ENCODE assay signal across 8 cellular contexts in the genomic region with DNA sequence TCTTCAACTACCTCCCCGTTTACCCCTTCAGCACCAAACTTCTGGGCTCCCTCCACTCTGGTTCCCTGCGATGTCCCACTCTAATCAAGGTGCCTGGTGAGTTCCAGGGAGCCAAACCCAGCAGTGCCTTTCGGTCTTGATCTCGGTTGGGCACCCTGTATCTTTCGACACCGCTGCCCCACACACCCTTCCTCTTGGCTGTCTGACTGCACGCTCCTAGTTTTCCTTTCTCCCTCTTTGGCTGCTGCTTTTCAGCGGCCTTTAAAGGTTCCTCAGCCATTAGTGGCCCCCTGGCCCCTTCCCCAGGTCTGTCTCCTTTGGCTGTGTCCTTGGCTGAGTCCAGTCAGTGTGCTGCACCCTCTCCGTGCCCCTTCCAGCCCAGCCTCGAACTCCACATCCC. TPM values are rescaled to one million over a fixed set of nuclear protein-coding genes. Genes with fewer than 3 reads are reported as not detected.
DNase-seq lines count a peak whose midpoint lies in the region; ATAC-seq and TF ChIP-seq lines count a peak whose summit lies in the region.

No MANE protein-coding gene starts in this region.

- H3K4me1 ChIP-seq in CD4-positive, alpha-beta memory T cell (ENCODE audit: insufficient read depth, low read length) = peaks cover 27% of the 10 kb centered on the region
- peaks cover 3% of the 10 kb centered on the region for H3K4me1 ChIP-seq in fibroblast of lung (ENCODE audit: control insufficient read depth, extremely low read depth, insufficient read depth, low read length)
- H3K4me1 ChIP-seq in psoas muscle = peaks cover 19% of the 10 kb centered on the region

- no peaks in the 10 kb centered on the region for H3K27me3 ChIP-seq in CD4-positive, alpha-beta memory T cell (ENCODE audit: insufficient read depth, low read length)
- H3K27me3 ChIP-seq in WERI-Rb-1 (ENCODE audit: insufficient read depth, low read depth, severe bottlenecking) = no peaks in the 10 kb centered on the region
- H3K27me3 ChIP-seq in fibroblast of lung (ENCODE audit: control insufficient read depth, insufficient read depth, low read length) = no peaks in the 10 kb centered on the region
- no peaks in the 10 kb centered on the region for H3K27me3 ChIP-seq in psoas muscle (ENCODE audit: insufficient read depth in 3 of 3, low read length in 2 of 3)

- H3K4me3 ChIP-seq in CD4-positive, alpha-beta memory T cell (ENCODE audit: low read length in 2 of 2) = no peak overlapping the region
- H3K4me3 ChIP-seq in WERI-Rb-1 (ENCODE audit: low read depth, low read length) (peak overlapping the region; percentile 68; the same call in 1 of the 2 replicates), fibroblast of lung (replicated peaks in 1 of 4; ENCODE audit: control extremely low read depth in 1 of 4, insufficient read depth in 1 of 4, low read depth in 3 of 4, low read length in 4 of 4) (peak overlapping the region in 2 of 4 experiments; percentile 58 to 68), psoas muscle (peak overlapping the region; percentile 87)

- H3K9me3 ChIP-seq in CD4-positive, alpha-beta memory T cell (ENCODE audit: control insufficient read depth in 1 of 2, low read length in 2 of 2) = no peaks in the 10 kb centered on the region
- H3K9me3 ChIP-seq in WERI-Rb-1 (ENCODE audit: severe bottlenecking) (no peaks in the 10 kb centered on the region), fibroblast of lung (ENCODE audit: control insufficient read depth, insufficient read depth, low read depth, low read length) (no peaks in the 10 kb centered on the region), psoas muscle (no peaks in the 10 kb centered on the region)

- H3K9ac ChIP-seq in fibroblast of lung (ENCODE audit: insufficient read depth, low read length) = no peak overlapping the region

- 43 to 62% (median 52%) methylated on average over 10 of the region's 10 CpGs for WGBS in psoas muscle, 3 donors

- no peak overlapping the region for H2AFZ ChIP-seq in fibroblast of lung (ENCODE audit: low read length)

- DNase-seq in CD4-positive, alpha-beta memory T cell = no peak
- DNase-seq in WERI-Rb-1 (no peak), fibroblast of lung (ENCODE audit: low read depth in 2 of 2) (no peak), psoas muscle (no peak)
- DNase-seq in stimulated activated naive CD4-positive, alpha-beta T cell (lab: John Stamatoyannopoulos, UW) = no peak
- DNase-seq in stimulated activated CD4-positive, alpha-beta T cell treated with anti-CD3 and anti-CD28 coated beads, Interleukin-12 subunit alpha, Interleukin-12 subunit beta, amount 100 ng/mL, for 4 hours = no peak

- CTCF ChIA-PET in CD4-positive, alpha-beta memory T cell (lab: Charles Lee; ENCODE audit: partially characterized antibody) = no interaction called here

- POLR2A ChIA-PET in CD4-positive, alpha-beta memory T cell (lab: Charles Lee; ENCODE audit: partially characterized antibody) = interaction anchor here (4.1 kb wide), 1 partner anchor 18 kb away, joined by 60 read pairs; the partner anchor contains the start of genes ARPC4 and TADA3

- no peak for ATAC-seq in psoas muscle
- ATAC-seq in HG03039 (IDR thresholded peaks at IDR 0.05; ENCODE audit: unreplicated experiment) = no peak
- ATAC-seq in HG03139 (IDR thresholded peaks at IDR 0.05; ENCODE audit: unreplicated experiment) = no peak

- no peaks in the 10 kb centered on the region for H3K36me3 ChIP-seq in CD4-positive, alpha-beta memory T cell (ENCODE audit: insufficient read depth, low read length)
- peaks cover 3% of the 10 kb centered on the region for H3K36me3 ChIP-seq in WERI-Rb-1
- peaks cover 7% of the 10 kb centered on the region for H3K36me3 ChIP-seq in fibroblast of lung (ENCODE audit: control insufficient read depth, insufficient read depth, low read length)
- H3K36me3 ChIP-seq in psoas muscle (ENCODE audit: insufficient read depth in 1 of 2, low read depth in 1 of 2) = peaks cover 0 to 20% of the 10 kb centered on the region in 2 donors

- TF ChIP-seq CTCF in WERI-Rb-1 (IDR thresholded peaks at IDR 0.05; ENCODE audit: low read depth, low read length) (no peak), fibroblast of lung (conservative IDR thresholded peaks at IDR 0.05 in 1 of 2, IDR thresholded peaks at IDR 0.05 in 1 of 2; ENCODE audit: low read depth in 1 of 2, low read length in 2 of 2) (no peak), psoas muscle (IDR thresholded peaks at IDR 0.05) (no peak)

- intact Hi-C loops in CD4-positive, alpha-beta memory T cell (cut with micrococcal nuclease) = no loop called here
- intact Hi-C loops in psoas muscle (cut with DNase I) = no loop called here

- H3K27me3 Mint-ChIP-seq in CD4-positive, alpha-beta memory T cell = no peaks in the 10 kb centered on the region

- H3K27ac ChIP-seq in CD4-positive, alpha-beta memory T cell (ENCODE audit: low read depth, low read length) = no peak overlapping the region
- H3K27ac ChIP-seq in WERI-Rb-1 (peak overlapping the region; percentile 86), fibroblast of lung (ENCODE audit: insufficient read depth, low read length) (no peak overlapping the region), psoas muscle (peak overlapping the region; percentile 92)

- H3K4me2 ChIP-seq in fibroblast of lung (ENCODE audit: extremely low read depth, insufficient read depth, low read length) = peak overlapping the region; percentile 82

- no peaks in the 10 kb centered on the region for H3K9me3 Mint-ChIP-seq in CD4-positive, alpha-beta memory T cell

- H3K27ac Mint-ChIP-seq in CD4-positive, alpha-beta memory T cell = peak overlapping the region; percentile 17 to 92 (median 86)

- H3K4me3 Mint-ChIP-seq in CD4-positive, alpha-beta memory T cell = peak overlapping the region; percentile 58 to 94 (median 82)

- no peaks in the 10 kb centered on the region for H3K79me2 ChIP-seq in fibroblast of lung (ENCODE audit: control insufficient read depth, insufficient read depth, low read length)

- peaks cover 4 to 29% of the 10 kb centered on the region in 2 donors for H3K36me3 Mint-ChIP-seq in CD4-positive, alpha-beta memory T cell

- H4K20me1 ChIP-seq in fibroblast of lung (ENCODE audit: control insufficient read depth, extremely low read depth, insufficient read depth, low read length) = no peaks in the 10 kb centered on the region

- H3K4me1 Mint-ChIP-seq in CD4-positive, alpha-beta memory T cell = peaks cover 35 to 46% (median 40%) of the 10 kb centered on the region in 4 donors

RNA-seq across cellular contexts. Expression of gene TTLL3, which starts 0.8 kb away (rescaled TPM):
- 10 to 100 TPM; 81.4 to 91.7 TPM for total RNA-seq in CD4-positive, alpha-beta memory T cell
- polyA plus RNA-seq in CD4-positive, alpha-beta memory T cell = 1 to 10 TPM; 3.0 to 5.9 TPM
- total RNA-seq in fibroblast of lung = 10.0 and 14.9 TPM in 2 replicates
- polyA plus RNA-seq in fibroblast of lung = 11.3 and 16.1 TPM in 2 replicates
- 8.0 and 11.6 TPM in 2 replicates for polyA plus RNA-seq in fibroblast of lung (2012)
- polyA minus RNA-seq in fibroblast of lung (ENCODE audit: low replicate concordance) = 15.7 and 39.9 TPM in 2 replicates
- 10 to 100 TPM in 1 of 4 donors, 1 to 10 TPM in 3; 6.4 to 19.0 (median 7.7) TPM for total RNA-seq in psoas muscle
- polyA plus RNA-seq in psoas muscle = 1 to 10 TPM; 2.9 to 5.0 (median 4.3) TPM

RNA-seq across cellular contexts. Expression of gene ARPC4, which starts 18.0 kb away (rescaled TPM):
- 100 to 1,000 TPM; 164 to 168 TPM for total RNA-seq in CD4-positive, alpha-beta memory T cell
- 100 to 1,000 TPM; 235 to 287 TPM for polyA plus RNA-seq in CD4-positive, alpha-beta memory T cell
- total RNA-seq in fibroblast of lung = 167 and 174 TPM in 2 replicates
- 307 and 350 TPM in 2 replicates for polyA plus RNA-seq in fibroblast of lung
- 188 and 212 TPM in 2 replicates for polyA plus RNA-seq in fibroblast of lung (2012)
- polyA minus RNA-seq in fibroblast of lung (ENCODE audit: low replicate concordance) = 55.8 and 72.2 TPM in 2 replicates
- 100 to 1,000 TPM in 1 of 4 donors, 10 to 100 TPM in 3; 53.9 to 117 (median 84.9) TPM for total RNA-seq in psoas muscle
- 100 to 1,000 TPM in 2 of 3 donors, 10 to 100 TPM in 1; 76.9 to 155 (median 142) TPM for polyA plus RNA-seq in psoas muscle

RNA-seq across cellular contexts. Expression of gene TADA3, which starts 18.6 kb away (rescaled TPM):
- total RNA-seq in CD4-positive, alpha-beta memory T cell = 10 to 100 TPM; 37.6 to 41.4 TPM
- 10 to 100 TPM; 35.3 to 54.6 TPM for polyA plus RNA-seq in CD4-positive, alpha-beta memory T cell
- total RNA-seq in fibroblast of lung (69.3 and 87.9 TPM in 2 replicates), psoas muscle (10 to 100 TPM; 42.6 to 45.2 (median 43.2) TPM)
- polyA plus RNA-seq in fibroblast of lung (51.2 and 64.5 TPM in 2 replicates), psoas muscle (10 to 100 TPM; 42.2 to 75.7 (median 68.3) TPM)
- 68.9 and 87.6 TPM in 2 replicates for polyA plus RNA-seq in fibroblast of lung (2012)
- polyA minus RNA-seq in fibroblast of lung (ENCODE audit: low replicate concordance) = 96.1 and 125 TPM in 2 replicates

RNA-seq across cellular contexts. Expression of gene RPUSD3, which starts 33.0 kb away (rescaled TPM):
- total RNA-seq in CD4-positive, alpha-beta memory T cell = 10 to 100 TPM; 63.3 to 67.6 TPM
- polyA plus RNA-seq in CD4-positive, alpha-beta memory T cell = 10 to 100 TPM; 55.2 to 68.4 TPM
- total RNA-seq in fibroblast of lung = 16.2 and 22.1 TPM in 2 replicates
- polyA plus RNA-seq in fibroblast of lung = 17.3 and 29.9 TPM in 2 replicates
- polyA plus RNA-seq in fibroblast of lung (2012) = 19.7 and 35.4 TPM in 2 replicates
- polyA minus RNA-seq in fibroblast of lung (ENCODE audit: low replicate concordance) = 26.0 and 51.6 TPM in 2 replicates
- 10 to 100 TPM; 39.7 to 49.4 (median 45.8) TPM for total RNA-seq in psoas muscle
- polyA plus RNA-seq in psoas muscle = 10 to 100 TPM; 55.2 to 64.2 (median 59.9) TPM

RNA-seq across cellular contexts. Expression of gene CAMK1, which starts 41.1 kb away (rescaled TPM):
- total RNA-seq in CD4-positive, alpha-beta memory T cell = 1 to 10 TPM; 2.1 to 2.6 TPM
- 1 to 10 TPM; 3.5 to 5.8 TPM for polyA plus RNA-seq in CD4-positive, alpha-beta memory T cell
- total RNA-seq in fibroblast of lung (55.2 and 64.2 TPM in 2 replicates), psoas muscle (1 to 10 TPM; 4.5 to 7.2 (median 5.5) TPM)
- polyA plus RNA-seq in fibroblast of lung (27.7 and 37.0 TPM in 2 replicates), psoas muscle (1 to 10 TPM; 3.9 to 5.7 (median 5.5) TPM)
- 37.0 and 60.0 TPM in 2 replicates for polyA plus RNA-seq in fibroblast of lung (2012)
- polyA minus RNA-seq in fibroblast of lung (ENCODE audit: low replicate concordance) = 26.4 and 48.8 TPM in 2 replicates

Comparison
In these comparisons a context has a peak if more than half of its experiments do, and no peak if none do; other contexts are left out.
1. H3K27ac ChIP-seq: peak in WERI-Rb-1 (single experiment) and psoas muscle (single experiment); none in CD4-positive, alpha-beta memory T cell (single experiment) and fibroblast of lung (single experiment).
2. H3K4me3 ChIP-seq: peak in WERI-Rb-1 (single experiment) and psoas muscle (single experiment); none in CD4-positive, alpha-beta memory T cell (0 of 2).